ENCODE assay signal across 10 cellular contexts in genomic region chr19:49635530-49636229, GRCh38. TPM values are rescaled to one million over a fixed set of nuclear protein-coding genes. Genes with fewer than 3 reads are reported as not detected.
DNase-seq lines count a peak whose midpoint lies in the region; FAIRE-seq and TF ChIP-seq lines count a peak whose summit lies in the region.
"Had no signal": no experiment of that assay in that cellular context is flagged by ENCODE, and none has a peak within 500 bp of the region (broad histone marks: within the 10 kb centered on the region; RNA-seq: fewer than 3 reads in every experiment).

No MANE protein-coding gene starts in this region.

- H3K9me3 ChIP-seq in breast epithelium, result no peaks in the 10 kb centered on the region

- H3K27ac ChIP-seq in breast epithelium, result peak overlapping the region in 1 of 2 donors; percentile 50

- no peaks in the 10 kb centered on the region for H3K27me3 ChIP-seq in breast epithelium

- H3K9me3 Mint-ChIP-seq in MCF 10A (ENCODE audit: unreplicated experiment), result no peaks in the 10 kb centered on the region
- no peaks in the 10 kb centered on the region for H3K9me3 Mint-ChIP-seq in type B pancreatic cell

- H3K27me3 Mint-ChIP-seq in MCF 10A (ENCODE audit: insufficient read depth, unreplicated experiment) (no peaks in the 10 kb centered on the region), type B pancreatic cell (no peaks in the 10 kb centered on the region)

- H3K4me3 Mint-ChIP-seq in MCF 10A (ENCODE audit: unreplicated experiment) (no peak overlapping the region), type B pancreatic cell (peak overlapping the region; percentile 41)

- TF ChIP-seq POLR2A in breast epithelium (IDR thresholded peaks at IDR 0.05), result no peak
- no peak for TF ChIP-seq POLR2A in H54 (IDR thresholded peaks at IDR 0.05; ENCODE audit: low read depth, low read length)

- peak; percentile 38 for DNase-seq in MCF 10A (ENCODE audit: unreplicated experiment)
- no peak for DNase-seq in breast epithelium (ENCODE audit: low spot score in 2 of 2)
- DNase-seq in astrocyte of the cerebellum (ENCODE audit: low read depth), result no peak
- DNase-seq in left kidney (ENCODE audit: low read depth, low spot score), result peak; percentile 57
- no peak for DNase-seq in type B pancreatic cell (ENCODE audit: extremely low spot score, unreplicated experiment)
- DNase-seq in AG08395 (ENCODE audit: low spot score), result no peak
- DNase-seq in T-helper 9 cell, result no peak
- DNase-seq in H54 (ENCODE audit: insufficient read length, low spot score), result no peak
- DNase-seq: activated CD4-positive, alpha-beta T cell treated with anti-CD3 and anti-CD28 coated beads, Interleukin-2, amount 50 U/mL, for 4 hours; NCI-H1436 treated with DMSO at 0.1 percent for 48 hours had no signal

- BruUV-seq in MCF 10A (replicated peaks; lab: Mats Ljungman, UMichigan), result no TSS peak

- H3K36me3 ChIP-seq in breast epithelium, result no peaks in the 10 kb centered on the region

- TF ChIP-seq CTCF in MCF 10A (IDR thresholded peaks at IDR 0.05; ENCODE audit: unreplicated experiment) (no peak), breast epithelium (IDR thresholded peaks at IDR 0.05) (no peak), astrocyte of the cerebellum (IDR thresholded peaks at IDR 0.05; ENCODE audit: low read depth, low read length, missing control alignments) (peak; percentile 21), type B pancreatic cell (conservative IDR thresholded peaks at IDR 0.05) (peak; percentile 17)

- H3K4me1 Mint-ChIP-seq in MCF 10A (ENCODE audit: insufficient read depth, unreplicated experiment), result peaks cover 24% of the 10 kb centered on the region
- peaks cover 39% of the 10 kb centered on the region for H3K4me1 Mint-ChIP-seq in type B pancreatic cell (ENCODE audit: unreplicated experiment)

- H3K27ac Mint-ChIP-seq in MCF 10A (ENCODE audit: low read depth, unreplicated experiment) (peak overlapping the region; percentile 7), type B pancreatic cell (peak overlapping the region; percentile 31)

- CTCF ChIA-PET in MCF 10A (lab: Yijun Ruan, JAX), result interaction anchor here (0.6 to 0.9 kb wide), 4 partner anchors 19 to 153 kb away, joined by 3 read pairs; no protein-coding TSS in a partner anchor

- no peak for FAIRE-seq in H54 (lab: Jason Lieb, UNC)

- H3K4me1 ChIP-seq in breast epithelium, result peaks cover 5 to 9% of the 10 kb centered on the region in 2 donors

- POLR2A ChIA-PET in MCF 10A (lab: Yijun Ruan, JAX), result interaction anchor here (0.6 to 2.9 kb wide), 6 partner anchors 19 to 346 kb away, joined by 3 to 10 read pairs (median 3); no protein-coding TSS in a partner anchor

- H3K36me3 Mint-ChIP-seq in MCF 10A (ENCODE audit: insufficient read depth, unreplicated experiment) (peaks cover 35% of the 10 kb centered on the region), type B pancreatic cell (no peaks in the 10 kb centered on the region)

- intact Hi-C loops in MCF 10A (cut with micrococcal nuclease), result no loop called here
- intact Hi-C loops in breast epithelium (cut with DNase I; ENCODE audit: low total_unique reads), result no loop called here

- H3K4me3 ChIP-seq in breast epithelium (no peak overlapping the region), astrocyte of the cerebellum (ENCODE audit: low read depth, low read length) (no peak overlapping the region)

- in situ Hi-C loops in astrocyte of the cerebellum (cut with HindIII; ENCODE audit: low sequenced_read_pairs), result no loop called here

RNA-seq across cellular contexts. Expression of gene RRAS, which starts 4.3 kb away (rescaled TPM):
- total RNA-seq in MCF 10A (2022) (37.6 and 56.5 TPM in 2 replicates), breast epithelium (100 to 1,000 TPM in 1 of 3 donors, 10 to 100 TPM in 2; 34.8 to 114 (median 41.0) TPM), type B pancreatic cell (ENCODE audit: low replicate concordance) (10.6 and 16.0 TPM in 2 replicates)

RNA-seq across cellular contexts. Expression of gene SCAF1, which starts 6.3 kb away (rescaled TPM):
- 81.3 and 101 TPM in 2 replicates for total RNA-seq in MCF 10A (2022)
- total RNA-seq in breast epithelium, result 10 to 100 TPM in 2 of 3 donors, 1 to 10 TPM in 1; 9.8 to 15.4 (median 10.6) TPM
- 75.0 and 78.1 TPM in 2 replicates for total RNA-seq in type B pancreatic cell (ENCODE audit: low replicate concordance)

RNA-seq across cellular contexts. Expression of gene IRF3, which starts 30.0 kb away (rescaled TPM):
- total RNA-seq in MCF 10A (2022), result 65.6 and 82.2 TPM in 2 replicates
- 100 to 1,000 TPM in 1 of 3 donors, 10 to 100 TPM in 2; 39.7 to 100 (median 52.4) TPM for total RNA-seq in breast epithelium
- 81.4 and 86.6 TPM in 2 replicates for total RNA-seq in type B pancreatic cell (ENCODE audit: low replicate concordance)

RNA-seq across cellular contexts. Expression of gene BCL2L12, which starts 30.1 kb away (rescaled TPM):
- total RNA-seq in MCF 10A (2022) (29.4 and 36.0 TPM in 2 replicates), breast epithelium (10 to 100 TPM in 1 of 3 donors, 1 to 10 TPM in 2; 5.1 to 11.7 (median 8.5) TPM), type B pancreatic cell (ENCODE audit: low replicate concordance) (40.8 and 49.2 TPM in 2 replicates)

RNA-seq across cellular contexts. Expression of gene PRMT1, which starts 41.4 kb away (rescaled TPM):
- total RNA-seq in MCF 10A (2022), result 236 and 304 TPM in 2 replicates
- 100 to 1,000 TPM; 137 to 227 (median 154) TPM for total RNA-seq in breast epithelium
- 131 and 195 TPM in 2 replicates for total RNA-seq in type B pancreatic cell (ENCODE audit: low replicate concordance)

Comparison
In these comparisons a context has a peak if more than half of its experiments do, and no peak if none do; other contexts are left out.
1. DNase-seq: peak in MCF 10A (single experiment) and left kidney (single experiment); none in breast epithelium (0 of 2), astrocyte of the cerebellum (single experiment), type B pancreatic cell (single experiment), AG08395 (single experiment), T-helper 9 cell (single experiment) and H54 (single experiment).
2. CTCF ChIP-seq: peak in astrocyte of the cerebellum (single experiment) and type B pancreatic cell (single experiment); none in MCF 10A (single experiment) and breast epithelium (0 of 3).